In the genomic region with DNA sequence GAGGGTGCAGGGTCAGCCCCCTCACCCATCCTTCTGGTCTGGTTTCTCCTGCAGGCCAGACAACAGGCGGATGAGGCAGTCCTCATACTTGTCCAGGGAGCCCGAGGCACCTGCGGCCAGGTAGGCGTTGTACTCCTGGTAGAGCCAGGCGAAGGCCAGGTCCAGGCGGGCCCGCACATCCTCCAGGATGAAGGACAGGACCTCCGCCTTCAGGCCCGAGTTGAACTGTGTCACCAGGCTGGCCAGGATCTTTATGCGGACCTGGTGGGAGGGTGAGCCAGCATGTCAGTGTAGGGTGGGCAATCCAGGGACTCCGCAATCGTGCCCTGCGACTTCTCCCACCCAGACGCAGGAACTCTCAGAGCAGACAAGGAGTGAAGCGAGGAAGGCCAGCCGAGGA, we compare ENCODE assay signal across 29 cellular contexts. TPM values are rescaled to one million over a fixed set of nuclear protein-coding genes. Genes with fewer than 3 reads are reported as not detected.
DNase-seq lines count a peak whose midpoint lies in the region; ATAC-seq, FAIRE-seq and TF ChIP-seq lines count a peak whose summit lies in the region.
"Had no signal": no experiment of that assay in that cellular context is flagged by ENCODE, and none has a peak within 500 bp of the region (broad histone marks: within the 10 kb centered on the region; RNA-seq: fewer than 3 reads in every experiment).

No MANE protein-coding gene starts in this region.

- H3K9me3 ChIP-seq in astrocyte (ENCODE audit: insufficient read depth, low read depth, low read length) (no peaks in the 10 kb centered on the region), mucosa of descending colon (no peaks in the 10 kb centered on the region)
- H3K9me3 ChIP-seq: HAP-1 had no signal

- intact Hi-C loops in Calu3 (cut with micrococcal nuclease; ENCODE audit: unreplicated experiment) (no loop called here), posterior vena cava (cut with DNase I) (no loop called here), mucosa of descending colon (cut with DNase I, micrococcal nuclease) (no loop called here)

- no TSS peak for BruUV-seq in Calu3 (replicated peaks; lab: Mats Ljungman, UMichigan)

- no peaks in the 10 kb centered on the region for H3K4me1 Mint-ChIP-seq in Calu3 (ENCODE audit: low read depth, unreplicated experiment)
- H3K4me1 Mint-ChIP-seq in astrocyte (ENCODE audit: low read depth, unreplicated experiment), result no peaks in the 10 kb centered on the region

- ATAC-seq in mucosa of descending colon, result no peak
- ATAC-seq: PC-3 had no signal

- H3K27me3 Mint-ChIP-seq in Calu3 (ENCODE audit: unreplicated experiment), result no peaks in the 10 kb centered on the region
- H3K27me3 Mint-ChIP-seq in astrocyte (ENCODE audit: low read depth, unreplicated experiment), result no peaks in the 10 kb centered on the region
- H3K27me3 Mint-ChIP-seq: CD4-positive, alpha-beta memory T cell had no signal

- H3K9me3 Mint-ChIP-seq in Calu3 (ENCODE audit: low read depth, unreplicated experiment), result no peaks in the 10 kb centered on the region
- no peaks in the 10 kb centered on the region for H3K9me3 Mint-ChIP-seq in astrocyte (ENCODE audit: unreplicated experiment)
- H3K9me3 Mint-ChIP-seq: CD4-positive, alpha-beta memory T cell; HFFc6 had no signal

- CTCF ChIA-PET in Calu3 (lab: Charles Lee), result no interaction called here

- peak overlapping the region; percentile 59 for H3K27ac Mint-ChIP-seq in Calu3 (ENCODE audit: unreplicated experiment)
- H3K27ac Mint-ChIP-seq in astrocyte (ENCODE audit: unreplicated experiment), result peak overlapping the region; percentile 47
- H3K27ac Mint-ChIP-seq: HFFc6 had no signal

- H3K4me3 ChIP-seq in astrocyte (ENCODE audit: insufficient read depth, low read depth, low read length) (no peak overlapping the region), mucosa of descending colon (no peak overlapping the region)
- H3K4me3 ChIP-seq: HAP-1 had no signal

- H4K20me1 ChIP-seq in astrocyte (ENCODE audit: insufficient read depth, low read length), result peaks cover 20% of the 10 kb centered on the region

- H2AFZ ChIP-seq in astrocyte (ENCODE audit: low read depth, low read length), result no peak overlapping the region

- H3K27ac ChIP-seq in astrocyte (ENCODE audit: low read depth, low read length), result no peak overlapping the region
- H3K27ac ChIP-seq: KMS-11 had no signal

- H3K27me3 ChIP-seq in astrocyte (ENCODE audit: insufficient read depth, low read length), result no peaks in the 10 kb centered on the region

- no peak for FAIRE-seq in astrocyte (lab: Jason Lieb, UNC)
- FAIRE-seq: GM12891, HTR-8/SVneo had no signal

- peaks cover 87% of the 10 kb centered on the region for H3K36me3 Mint-ChIP-seq in Calu3 (ENCODE audit: insufficient read depth, unreplicated experiment)
- peaks cover 28% of the 10 kb centered on the region for H3K36me3 Mint-ChIP-seq in astrocyte (ENCODE audit: low read depth, unreplicated experiment)

- H3K4me1 ChIP-seq in astrocyte (ENCODE audit: insufficient read depth, low read length), result no peaks in the 10 kb centered on the region
- H3K4me1 ChIP-seq in mucosa of descending colon (ENCODE audit: low read depth), result no peaks in the 10 kb centered on the region
- H3K4me1 ChIP-seq: HAP-1 had no signal

- TF ChIP-seq CTCF in Calu3 (IDR thresholded peaks at IDR 0.05; ENCODE audit: unreplicated experiment), result no peak
- TF ChIP-seq CTCF in astrocyte (IDR thresholded peaks at IDR 0.05; ENCODE audit: insufficient read depth, low read depth, low read length), result no peak
- no peak for TF ChIP-seq CTCF in mucosa of descending colon (IDR thresholded peaks at IDR 0.05)

- H3K36me3 ChIP-seq in astrocyte (ENCODE audit: insufficient read depth, low read length) (peaks cover 39% of the 10 kb centered on the region), mucosa of descending colon (ENCODE audit: low read depth) (peaks cover 10% of the 10 kb centered on the region)

- H3K4me2 ChIP-seq in astrocyte (ENCODE audit: low read length), result no peak overlapping the region
- H3K4me2 ChIP-seq: KMS-11 had no signal

- no peaks in the 10 kb centered on the region for H3K79me2 ChIP-seq in astrocyte (ENCODE audit: insufficient read depth, low read length)

- no peak overlapping the region for H3K9ac ChIP-seq in astrocyte (ENCODE audit: low read length)
- H3K9ac ChIP-seq: KMS-11 had no signal

- DNase-seq in Calu3, result no peak
- no peak for DNase-seq in astrocyte (ENCODE audit: low read depth)
- peak; percentile 72 for DNase-seq in posterior vena cava (ENCODE audit: low spot score)
- DNase-seq in SW480 (ENCODE audit: low spot score), result no peak
- DNase-seq in mucosa of descending colon, result no peak
- DNase-seq: C1 segment of cervical spinal cord; CD4-positive, alpha-beta memory T cell; COR-L47; DMS 273 treated with DMSO at 0.1 percent for 48 hours; DMS79; EL; GDM1; GOT3; HFFc6; IMR-90; MM.1S; NCI-H2029; NCI-H446; NCI-H526; NCI-H82; NK-92 treated with Interleukin-12 subunit alpha and Interleukin-12 subunit beta, amount 100 ng/mL, for 24 hours; PC-3; Right ventricle myocardium superior had no signal

- no peak overlapping the region for H3K4me3 Mint-ChIP-seq in Calu3 (ENCODE audit: low read depth, unreplicated experiment)
- no peak overlapping the region for H3K4me3 Mint-ChIP-seq in astrocyte (ENCODE audit: unreplicated experiment)
- H3K4me3 Mint-ChIP-seq: CD4-positive, alpha-beta memory T cell; HFFc6 had no signal

RNA-seq across cellular contexts. Expression of gene RSPH6A, which starts 13.8 kb away (rescaled TPM):
- total RNA-seq in Calu3 (2022), result 0.44 and 0.52 TPM in 2 replicates
- total RNA-seq in astrocyte, result 0.12 and 0.23 TPM in 2 replicates
- total RNA-seq in posterior vena cava, result not detected
- total RNA-seq in mucosa of descending colon, result under 1 TPM; 0.16 to 0.24 (median 0.20) TPM
- total RNA-seq: PC-3, SK-MEL-5 had no signal

RNA-seq across cellular contexts. Expression of gene SYMPK, which starts 34.0 kb away (rescaled TPM):
- total RNA-seq in Calu3 (2022) (130 and 135 TPM in 2 replicates), astrocyte (70.0 and 73.5 TPM in 2 replicates), posterior vena cava (10 to 100 TPM; 41.2 to 44.6 TPM), mucosa of descending colon (10 to 100 TPM; 61.1 to 67.4 (median 65.9) TPM)

RNA-seq across cellular contexts. Expression of gene FOXA3, which starts 35.2 kb away (rescaled TPM):
- total RNA-seq in Calu3 (2022) (12.1 and 19.9 TPM in 2 replicates), astrocyte (0.58 and 0.59 TPM in 2 replicates), posterior vena cava (not detected), mucosa of descending colon (10 to 100 TPM; 14.1 to 33.7 (median 32.9) TPM)
- total RNA-seq: A673; CD4-positive, alpha-beta memory T cell; HFFc6; IMR-90; Right ventricle myocardium superior; SK-MEL-5 had no signal

RNA-seq across cellular contexts. Expression of gene DMWD, which starts 36.3 kb away (rescaled TPM):
- total RNA-seq in Calu3 (2022), result 74.9 and 76.9 TPM in 2 replicates
- total RNA-seq in astrocyte, result 61.9 and 69.0 TPM in 2 replicates
- total RNA-seq in posterior vena cava, result 10 to 100 TPM; 50.9 to 61.1 TPM
- 10 to 100 TPM; 33.2 to 67.1 (median 43.7) TPM for total RNA-seq in mucosa of descending colon

RNA-seq across cellular contexts. Expression of gene DMPK, which starts 46.7 kb away (rescaled TPM):
- total RNA-seq in Calu3 (2022) (70.8 and 76.0 TPM in 2 replicates), astrocyte (55.9 and 75.2 TPM in 2 replicates), posterior vena cava (100 to 1,000 TPM; 218 to 281 TPM), mucosa of descending colon (100 to 1,000 TPM in 1 of 3 donors, 10 to 100 TPM in 2; 23.9 to 123 (median 33.9) TPM)
